In the genomic region with DNA sequence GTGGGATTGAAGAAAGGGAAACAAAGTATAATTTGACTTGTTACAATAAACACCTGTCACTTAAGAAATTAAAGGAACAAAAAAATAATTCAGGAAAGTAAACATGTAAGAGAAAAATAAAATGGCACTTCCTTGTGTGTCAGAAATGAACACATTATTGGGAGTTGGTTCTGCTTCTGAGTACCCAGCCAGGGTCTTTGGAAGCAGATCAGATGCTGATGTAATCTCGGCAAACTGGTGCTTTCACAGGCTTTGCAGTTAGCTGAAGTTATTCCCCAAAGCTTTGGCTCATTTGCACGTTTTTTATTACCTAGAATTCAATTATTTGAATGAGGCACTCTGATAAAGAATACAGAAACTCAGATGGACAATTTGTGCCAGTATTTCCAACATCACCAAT, we compare ENCODE assay signal across 2 cellular contexts.
TF ChIP-seq lines count a peak whose summit lies in the region.

No MANE protein-coding gene starts in this region.

TF ChIP-seq in SK-N-SH, 30 proteins besides CTCF, POLR2A, EP300 and RAD21 (continued from another document):
- peak; percentile 31; the same call in 1 of the 2 replicates for TF ChIP-seq GATA2 (CRISPR knock-in tag; IDR thresholded peaks at IDR 0.05)
- TF ChIP-seq, protein P1, sequence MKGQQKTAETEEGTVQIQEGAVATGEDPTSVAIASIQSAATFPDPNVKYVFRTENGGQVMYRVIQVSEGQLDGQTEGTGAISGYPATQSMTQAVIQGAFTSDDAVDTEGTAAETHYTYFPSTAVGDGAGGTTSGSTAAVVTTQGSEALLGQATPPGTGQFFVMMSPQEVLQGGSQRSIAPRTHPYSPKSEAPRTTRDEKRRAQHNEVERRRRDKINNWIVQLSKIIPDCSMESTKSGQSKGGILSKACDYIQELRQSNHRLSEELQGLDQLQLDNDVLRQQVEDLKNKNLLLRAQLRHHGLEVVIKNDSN (IDR thresholded peaks at IDR 0.05; ENCODE audit: borderline replicate concordance, low read depth): no peak

TF ChIP-seq in SK-N-SH treated with all-trans-retinoic acid at 6 μM for 48 hours, 23 proteins besides CTCF, POLR2A, EP300 and RAD21 (continued from another document):
- TF ChIP-seq, protein P2, sequence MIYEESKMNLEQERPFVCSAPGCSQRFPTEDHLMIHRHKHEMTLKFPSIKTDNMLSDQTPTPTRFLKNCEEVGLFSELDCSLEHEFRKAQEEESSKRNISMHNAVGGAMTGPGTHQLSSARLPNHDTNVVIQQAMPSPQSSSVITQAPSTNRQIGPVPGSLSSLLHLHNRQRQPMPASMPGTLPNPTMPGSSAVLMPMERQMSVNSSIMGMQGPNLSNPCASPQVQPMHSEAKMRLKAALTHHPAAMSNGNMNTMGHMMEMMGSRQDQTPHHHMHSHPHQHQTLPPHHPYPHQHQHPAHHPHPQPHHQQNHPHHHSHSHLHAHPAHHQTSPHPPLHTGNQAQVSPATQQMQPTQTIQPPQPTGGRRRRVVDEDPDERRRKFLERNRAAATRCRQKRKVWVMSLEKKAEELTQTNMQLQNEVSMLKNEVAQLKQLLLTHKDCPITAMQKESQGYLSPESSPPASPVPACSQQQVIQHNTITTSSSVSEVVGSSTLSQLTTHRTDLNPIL (CRISPR knock-in tag; IDR thresholded peaks at IDR 0.05; ENCODE audit: low read depth): no peak
- TF ChIP-seq, protein P3, sequence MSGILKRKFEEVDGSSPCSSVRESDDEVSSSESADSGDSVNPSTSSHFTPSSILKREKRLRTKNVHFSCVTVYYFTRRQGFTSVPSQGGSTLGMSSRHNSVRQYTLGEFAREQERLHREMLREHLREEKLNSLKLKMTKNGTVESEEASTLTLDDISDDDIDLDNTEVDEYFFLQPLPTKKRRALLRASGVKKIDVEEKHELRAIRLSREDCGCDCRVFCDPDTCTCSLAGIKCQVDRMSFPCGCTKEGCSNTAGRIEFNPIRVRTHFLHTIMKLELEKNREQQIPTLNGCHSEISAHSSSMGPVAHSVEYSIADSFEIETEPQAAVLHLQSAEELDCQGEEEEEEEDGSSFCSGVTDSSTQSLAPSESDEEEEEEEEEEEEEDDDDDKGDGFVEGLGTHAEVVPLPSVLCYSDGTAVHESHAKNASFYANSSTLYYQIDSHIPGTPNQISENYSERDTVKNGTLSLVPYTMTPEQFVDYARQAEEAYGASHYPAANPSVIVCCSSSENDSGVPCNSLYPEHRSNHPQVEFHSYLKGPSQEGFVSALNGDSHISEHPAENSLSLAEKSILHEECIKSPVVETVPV (CRISPR knock-in tag; IDR thresholded peaks at IDR 0.05): no peak
- no peak for TF ChIP-seq GLIS3 (CRISPR knock-in tag; IDR thresholded peaks at IDR 0.05)
- no peak for TF ChIP-seq RARB (CRISPR knock-in tag; IDR thresholded peaks at IDR 0.05)
- TF ChIP-seq, protein P4, sequence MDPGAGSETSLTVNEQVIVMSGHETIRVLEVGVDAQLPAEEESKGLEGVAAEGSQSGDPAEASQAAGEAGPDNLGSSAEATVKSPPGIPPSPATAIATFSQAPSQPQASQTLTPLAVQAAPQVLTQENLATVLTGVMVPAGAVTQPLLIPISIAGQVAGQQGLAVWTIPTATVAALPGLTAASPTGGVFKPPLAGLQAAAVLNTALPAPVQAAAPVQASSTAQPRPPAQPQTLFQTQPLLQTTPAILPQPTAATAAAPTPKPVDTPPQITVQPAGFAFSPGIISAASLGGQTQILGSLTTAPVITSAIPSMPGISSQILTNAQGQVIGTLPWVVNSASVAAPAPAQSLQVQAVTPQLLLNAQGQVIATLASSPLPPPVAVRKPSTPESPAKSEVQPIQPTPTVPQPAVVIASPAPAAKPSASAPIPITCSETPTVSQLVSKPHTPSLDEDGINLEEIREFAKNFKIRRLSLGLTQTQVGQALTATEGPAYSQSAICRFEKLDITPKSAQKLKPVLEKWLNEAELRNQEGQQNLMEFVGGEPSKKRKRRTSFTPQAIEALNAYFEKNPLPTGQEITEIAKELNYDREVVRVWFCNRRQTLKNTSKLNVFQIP (CRISPR knock-in tag; IDR thresholded peaks at IDR 0.05; ENCODE audit: borderline replicate concordance, low read depth): no peak
- TF ChIP-seq BACH2 (CRISPR knock-in tag; IDR thresholded peaks at IDR 0.05; ENCODE audit: borderline replicate concordance): no peak
- TF ChIP-seq ZC3H10 (CRISPR knock-in tag; IDR thresholded peaks at IDR 0.05): no peak
- TF ChIP-seq ZNF565 (CRISPR knock-in tag; conservative IDR thresholded peaks at IDR 0.05; ENCODE audit: low read depth): no peak
- no peak for TF ChIP-seq ZNF8 (CRISPR knock-in tag; IDR thresholded peaks at IDR 0.05)
- TF ChIP-seq PPARA (CRISPR knock-in tag; IDR thresholded peaks at IDR 0.05; ENCODE audit: borderline replicate concordance): no peak
- TF ChIP-seq CSDC2 (CRISPR knock-in tag; IDR thresholded peaks at IDR 0.05): no peak
- no peak for TF ChIP-seq ZFP3 (CRISPR knock-in tag; IDR thresholded peaks at IDR 0.05)
- no peak for TF ChIP-seq ZNF70 (CRISPR knock-in tag; IDR thresholded peaks at IDR 0.05)
- no peak for TF ChIP-seq ISL1 (CRISPR knock-in tag; IDR thresholded peaks at IDR 0.05)
- TF ChIP-seq, protein P5, sequence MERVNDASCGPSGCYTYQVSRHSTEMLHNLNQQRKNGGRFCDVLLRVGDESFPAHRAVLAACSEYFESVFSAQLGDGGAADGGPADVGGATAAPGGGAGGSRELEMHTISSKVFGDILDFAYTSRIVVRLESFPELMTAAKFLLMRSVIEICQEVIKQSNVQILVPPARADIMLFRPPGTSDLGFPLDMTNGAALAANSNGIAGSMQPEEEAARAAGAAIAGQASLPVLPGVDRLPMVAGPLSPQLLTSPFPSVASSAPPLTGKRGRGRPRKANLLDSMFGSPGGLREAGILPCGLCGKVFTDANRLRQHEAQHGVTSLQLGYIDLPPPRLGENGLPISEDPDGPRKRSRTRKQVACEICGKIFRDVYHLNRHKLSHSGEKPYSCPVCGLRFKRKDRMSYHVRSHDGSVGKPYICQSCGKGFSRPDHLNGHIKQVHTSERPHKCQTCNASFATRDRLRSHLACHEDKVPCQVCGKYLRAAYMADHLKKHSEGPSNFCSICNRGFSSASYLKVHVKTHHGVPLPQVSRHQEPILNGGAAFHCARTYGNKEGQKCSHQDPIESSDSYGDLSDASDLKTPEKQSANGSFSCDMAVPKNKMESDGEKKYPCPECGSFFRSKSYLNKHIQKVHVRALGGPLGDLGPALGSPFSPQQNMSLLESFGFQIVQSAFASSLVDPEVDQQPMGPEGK (CRISPR knock-in tag; IDR thresholded peaks at IDR 0.05; ENCODE audit: borderline replicate concordance): no peak
- TF ChIP-seq OSR1 (CRISPR knock-in tag; IDR thresholded peaks at IDR 0.05): no peak
- TF ChIP-seq TCF4 (CRISPR knock-in tag; IDR thresholded peaks at IDR 0.05; ENCODE audit: borderline replicate concordance): no peak
